25 cellular contexts compared by ENCODE assay signal in genomic region chr16:57412584-57412983, GRCh38. TPM values are rescaled to one million over a fixed set of nuclear protein-coding genes. Genes with fewer than 3 reads are reported as not detected.
DNase-seq lines count a peak whose midpoint lies in the region; ATAC-seq, FAIRE-seq and TF ChIP-seq lines count a peak whose summit lies in the region.
"Had no signal": no experiment of that assay in that cellular context is flagged by ENCODE, and none has a peak within 500 bp of the region (broad histone marks: within the 10 kb centered on the region; RNA-seq: fewer than 3 reads in every experiment).

No MANE protein-coding gene starts in this region.

- H3K36me3 Mint-ChIP-seq in stimulated activated memory B cell treated with anti-CD40 and anti-IgM and Interleukin-4, amounts not matched to agents 10 μg/mL and 1 μg/mL and 100 μg/mL, for 72 hours = peaks cover 32% of the 10 kb centered on the region
- H3K36me3 Mint-ChIP-seq: CD4-positive, CD25-positive, alpha-beta regulatory T cell had no signal

- H3K4me2 ChIP-seq in BLaER1 treated with 17β-estradiol and CSF1 and Interleukin-3, amounts not matched to agents 10 nM and 100 nM = peak overlapping the region in 10 of 11 experiments; percentile 26 to 81 (median 72); a peak in 19 of 22 replicates
- peak overlapping the region; percentile 63 for H3K4me2 ChIP-seq in OCI-LY7 (ENCODE audit: low read length)
- H3K4me2 ChIP-seq: GM23338 had no signal

- TF ChIP-seq CTCF in OCI-LY7 (conservative IDR thresholded peaks at IDR 0.05; ENCODE audit: low read length) (no peak), kidney (IDR thresholded peaks at IDR 0.05; ENCODE audit: borderline replicate concordance, extremely low read depth, insufficient read depth) (no peak)

- POLR2A ChIA-PET in OCI-LY7 (lab: Charles Lee) = interaction anchor here (0.9 to 1.3 kb wide), 4 partner anchors 10 to 113 kb away, joined by 3 to 4 read pairs (median 3); partner anchors contain the start of genes CIAPIN1 and COQ9

- H3K27me3 Mint-ChIP-seq in stimulated activated memory B cell treated with anti-CD40 and anti-IgM and Interleukin-4, amounts not matched to agents 10 μg/mL and 1 μg/mL and 100 μg/mL, for 72 hours = no peaks in the 10 kb centered on the region

- intact Hi-C loops in OCI-LY7 (cut with micrococcal nuclease; ENCODE audit: unreplicated experiment) (loop anchor here (10.0 kb wide), 2 partner anchors 228 to 232 kb away; partner anchors contain the start of genes PSME3IP1 and RSPRY1), kidney (cut with DNase I) (loop anchor here (10.0 kb wide), 1 partner anchor 102 kb away; no protein-coding TSS in a partner anchor)

- H3K4me1 ChIP-seq in BLaER1 treated with 17β-estradiol and CSF1 and Interleukin-3, amounts not matched to agents 10 nM and 100 nM = peaks cover 43 to 90% (median 73%) of the 10 kb centered on the region in 10 experiments
- H3K4me1 ChIP-seq in OCI-LY7 (ENCODE audit: insufficient read depth, low read length, poor library complexity, severe bottlenecking) (peaks cover 31% of the 10 kb centered on the region), kidney (ENCODE audit: control insufficient read depth in 1 of 2, insufficient read depth in 1 of 2, low read depth in 1 of 2, low read length in 2 of 2) (peaks cover 0 to 13% of the 10 kb centered on the region in 2 donors)

- H3K4me3 Mint-ChIP-seq in stimulated activated memory B cell treated with anti-CD40 and anti-IgM and Interleukin-4, amounts not matched to agents 10 μg/mL and 1 μg/mL and 100 μg/mL, for 72 hours = peak overlapping the region; percentile 85
- H3K4me3 Mint-ChIP-seq: CD4-positive, CD25-positive, alpha-beta regulatory T cell; CD8-positive, alpha-beta memory T cell; GM23338; HFFc6 had no signal

- H4K20me1 ChIP-seq in BLaER1 treated with 17β-estradiol and CSF1 and Interleukin-3, amounts not matched to agents 10 nM and 100 nM = no peaks in the 10 kb centered on the region; a peak in 1 of 22 replicates
- no peaks in the 10 kb centered on the region for H4K20me1 ChIP-seq in OCI-LY7 (ENCODE audit: insufficient read depth, low read length)

- no peak overlapping the region; the same call in 1 of the 2 replicates for H2AFZ ChIP-seq in OCI-LY7 (ENCODE audit: low read length)
- H2AFZ ChIP-seq: GM23338 had no signal

- no peak for ATAC-seq in stimulated activated memory B cell treated with anti-CD40 and anti-IgM and Interleukin-4, amounts not matched to agents 10 μg/mL and 1 μg/mL and 100 μg/mL, for 72 hours
- no peak for ATAC-seq in GM18505 (IDR thresholded peaks at IDR 0.05; ENCODE audit: unreplicated experiment)
- ATAC-seq in GM21737 (IDR thresholded peaks at IDR 0.05; ENCODE audit: unreplicated experiment) = no peak
- ATAC-seq: GM23338, HCT116 had no signal

- BruUV-seq in OCI-LY7 (replicated peaks; lab: Mats Ljungman, UMichigan) = no TSS peak

- no peaks in the 10 kb centered on the region for H3K27me3 ChIP-seq in BLaER1 treated with 17β-estradiol and CSF1 and Interleukin-3, amounts not matched to agents 10 nM and 100 nM

- DNase-seq in OCI-LY7 (ENCODE audit: low spot score) = no peak
- peak; percentile 54 for DNase-seq in kidney
- no peak for DNase-seq in DMS53 treated with DMSO at 0.1 percent for 48 hours (lab: John Stamatoyannopoulos, UW; ENCODE audit: unreplicated experiment)
- DNase-seq in activated naive CD4-positive, alpha-beta T cell (lab: John Stamatoyannopoulos, UW) = no peak
- DNase-seq: ACHN; AML-193; C1 segment of cervical spinal cord; CD4-positive, CD25-positive, alpha-beta regulatory T cell; CD8-positive, alpha-beta memory T cell; COR-L47; DMS 273 treated with DMSO at 0.1 percent for 48 hours; DMS53; GDM1; H7; HFFc6; IMR-90; KBM-7 had no signal

- peak overlapping the region in 2 of 11 experiments; percentile 4 to 33; a peak in 1 of 22 replicates for H3K9ac ChIP-seq in BLaER1 treated with 17β-estradiol and CSF1 and Interleukin-3, amounts not matched to agents 10 nM and 100 nM
- no peak overlapping the region for H3K9ac ChIP-seq in kidney (ENCODE audit: low read length in 2 of 2)

- H3K9me3 Mint-ChIP-seq in stimulated activated memory B cell treated with anti-CD40 and anti-IgM and Interleukin-4, amounts not matched to agents 10 μg/mL and 1 μg/mL and 100 μg/mL, for 72 hours = no peaks in the 10 kb centered on the region
- H3K9me3 Mint-ChIP-seq: CD4-positive, CD25-positive, alpha-beta regulatory T cell; CD8-positive, alpha-beta memory T cell; GM23338; HFFc6 had no signal

- no peak overlapping the region for H3K4me3 ChIP-seq in BLaER1 treated with 17β-estradiol and CSF1 and Interleukin-3, amounts not matched to agents 10 nM and 100 nM
- H3K4me3 ChIP-seq in OCI-LY7 (ENCODE audit: low read depth, low read length, poor library complexity, severe bottlenecking) (no peak overlapping the region), kidney (ENCODE audit: low read length in 2 of 2) (no peak overlapping the region)
- H3K4me3 ChIP-seq: GM23338 had no signal

- FAIRE-seq in kidney (lab: Jason Lieb, UNC) = no peak
- FAIRE-seq: A204.1, HTR-8/SVneo had no signal

- H3K9me2 ChIP-seq in OCI-LY7 (ENCODE audit: insufficient read depth, low read length) = no peaks in the 10 kb centered on the region

- H3K4me1 Mint-ChIP-seq in stimulated activated memory B cell treated with anti-CD40 and anti-IgM and Interleukin-4, amounts not matched to agents 10 μg/mL and 1 μg/mL and 100 μg/mL, for 72 hours = peaks cover 84% of the 10 kb centered on the region

- no peaks in the 10 kb centered on the region for H3K79me2 ChIP-seq in OCI-LY7 (ENCODE audit: insufficient read depth, low read depth, low read length)

- CTCF ChIA-PET in OCI-LY7 (lab: Charles Lee; ENCODE audit: unreplicated experiment) = interaction anchor here (0.6 to 1.2 kb wide), 3 partner anchors 50 to 199 kb away, joined by 3 to 5 read pairs (median 3); partner anchors contain the start of gene POLR2C

- H3K27ac ChIP-seq in BLaER1 treated with 17β-estradiol and CSF1 and Interleukin-3, amounts not matched to agents 10 nM and 100 nM = peak overlapping the region in 5 of 11 experiments; percentile 19 to 52 (median 46); a peak in 5 of 22 replicates
- H3K27ac ChIP-seq in OCI-LY7 (ENCODE audit: low read depth, low read length, poor library complexity, severe bottlenecking) (no peak overlapping the region), kidney (ENCODE audit: low read depth in 2 of 2, low read length in 2 of 2) (no peak overlapping the region)

- H3K9me3 ChIP-seq in BLaER1 treated with 17β-estradiol and CSF1 and Interleukin-3, amounts not matched to agents 10 nM and 100 nM (replicated peaks in 1 of 11) = no peaks in the 10 kb centered on the region
- no peaks in the 10 kb centered on the region for H3K9me3 ChIP-seq in OCI-LY7 (ENCODE audit: low read length)
- no peaks in the 10 kb centered on the region for H3K9me3 ChIP-seq in kidney (ENCODE audit: control insufficient read depth in 1 of 2, low read length in 2 of 2)

- no peaks in the 10 kb centered on the region for H3K36me3 ChIP-seq in BLaER1 treated with 17β-estradiol and CSF1 and Interleukin-3, amounts not matched to agents 10 nM and 100 nM
- H3K36me3 ChIP-seq in OCI-LY7 (ENCODE audit: insufficient read depth, low read length) (no peaks in the 10 kb centered on the region), kidney (ENCODE audit: control insufficient read depth in 1 of 2, insufficient read depth in 2 of 2, low read length in 2 of 2) (no peaks in the 10 kb centered on the region)

- TF ChIP-seq POLR2A in GM18505 (IDR thresholded peaks at IDR 0.05; ENCODE audit: borderline replicate concordance, extremely low read depth, insufficient read depth, insufficient read length) = no peak

- peak overlapping the region; percentile 89 for H3K27ac Mint-ChIP-seq in stimulated activated memory B cell treated with anti-CD40 and anti-IgM and Interleukin-4, amounts not matched to agents 10 μg/mL and 1 μg/mL and 100 μg/mL, for 72 hours
- H3K27ac Mint-ChIP-seq: GM23338, HFFc6 had no signal

RNA-seq across cellular contexts. Expression of gene CCL17, which starts 8.0 kb away (rescaled TPM):
- not detected in 2 replicates for total RNA-seq in OCI-LY7 (2014; rRNA removed; shearing (Covaris generic))
- not detected in 2 replicates for total RNA-seq in OCI-LY7 (2022)
- total RNA-seq in kidney = 1.5 TPM
- polyA plus RNA-seq in kidney (ENCODE audit: insufficient read depth, low read depth, low replicate concordance) = not detected
- total RNA-seq: CD4-positive, CD25-positive, alpha-beta regulatory T cell; GM23338; H7; HFFc6; IMR-90 had no signal
- polyA plus RNA-seq: CD4-positive, CD25-positive, alpha-beta regulatory T cell; CD8-positive, alpha-beta memory T cell; GM23338; IMR-90 had no signal

RNA-seq across cellular contexts. Expression of gene CIAPIN1, which starts 34.6 kb away (rescaled TPM):
- 47.7 and 72.1 TPM in 2 replicates for total RNA-seq in OCI-LY7 (2014; rRNA removed; shearing (Covaris generic))
- 56.2 and 58.9 TPM in 2 replicates for total RNA-seq in OCI-LY7 (2022)
- 53.6 TPM for total RNA-seq in kidney
- 56.3 TPM for polyA plus RNA-seq in kidney (ENCODE audit: insufficient read depth, low read depth, low replicate concordance)

RNA-seq across cellular contexts. Expression of gene COQ9, which starts 34.7 kb away (rescaled TPM):
- total RNA-seq in OCI-LY7 (2014; rRNA removed; shearing (Covaris generic)) = 30.5 and 31.3 TPM in 2 replicates
- total RNA-seq in OCI-LY7 (2022) (43.9 and 45.2 TPM in 2 replicates), kidney (78.0 TPM)
- 200 TPM for polyA plus RNA-seq in kidney (ENCODE audit: insufficient read depth, low read depth, low replicate concordance)

RNA-seq across cellular contexts. Expression of gene CX3CL1, which starts 40.3 kb away (rescaled TPM):
- total RNA-seq in OCI-LY7 (2014; rRNA removed; shearing (Covaris generic)) = not detected in 2 replicates
- total RNA-seq in OCI-LY7 (2022) (not detected in 2 replicates), kidney (46.4 TPM)
- 39.1 TPM for polyA plus RNA-seq in kidney (ENCODE audit: insufficient read depth, low read depth, low replicate concordance)
- total RNA-seq: CD8-positive, alpha-beta memory T cell; HFFc6 had no signal
- polyA plus RNA-seq: CD4-positive, CD25-positive, alpha-beta regulatory T cell; CD8-positive, alpha-beta memory T cell had no signal

RNA-seq across cellular contexts. Expression of gene POLR2C, which starts 49.9 kb away (rescaled TPM):
- total RNA-seq in OCI-LY7 (2014; rRNA removed; shearing (Covaris generic)) = 98.1 and 101 TPM in 2 replicates
- total RNA-seq in OCI-LY7 (2022) (51.3 and 52.3 TPM in 2 replicates), kidney (58.9 TPM)
- polyA plus RNA-seq in kidney (ENCODE audit: insufficient read depth, low read depth, low replicate concordance) = 68.9 TPM
